In genomic region chr2:190535586-190535985, GRCh38 we compare ENCODE assay signal across 9 cellular contexts. TPM values are rescaled to one million over a fixed set of nuclear protein-coding genes. Genes with fewer than 3 reads are reported as not detected.
DNase-seq lines count a peak whose midpoint lies in the region; ATAC-seq and TF ChIP-seq lines count a peak whose summit lies in the region.
"Had no signal": no experiment of that assay in that cellular context is flagged by ENCODE, and none has a peak within 500 bp of the region (broad histone marks: within the 10 kb centered on the region; RNA-seq: fewer than 3 reads in every experiment).

No MANE protein-coding gene starts in this region.

- H3K27me3 ChIP-seq in HUES48 (ENCODE audit: control insufficient read depth, insufficient read depth, low read length) (no peaks in the 10 kb centered on the region), adipocyte (replicated peaks; ENCODE audit: control insufficient read depth, insufficient read depth, low read length) (no peaks in the 10 kb centered on the region)

- no CpG with 5 or more reads among the region's 1 CpG for WGBS in mesodermal cell (ENCODE audit: insufficient coverage in 2 of 2), 2 experiments

- H3K27ac ChIP-seq in 22Rv1 (peak overlapping the region; percentile 85), HUES48 (ENCODE audit: low read depth, low read length) (peak overlapping the region; percentile 76), mesodermal cell (ENCODE audit: low read depth, low read length, severe bottlenecking) (no peak overlapping the region)

- no peak for TF ChIP-seq CTCF in 22Rv1 (IDR thresholded peaks at IDR 0.05)

- H3K9me3 ChIP-seq in HUES48 (ENCODE audit: control insufficient read depth, insufficient read depth, low read length) (peaks cover 27% of the 10 kb centered on the region), adipocyte (ENCODE audit: control insufficient read depth, low read length) (peaks cover 22% of the 10 kb centered on the region), mesodermal cell (ENCODE audit: control insufficient read depth, low read length) (peaks cover 25% of the 10 kb centered on the region)

- DNase-seq in adipocyte (ENCODE audit: low read depth) = peak; percentile 22
- no peak for DNase-seq in MV-4-11 (lab: John Stamatoyannopoulos, UW)
- DNase-seq: NCI-H1436 had no signal

- ATAC-seq in HG03196 (IDR thresholded peaks at IDR 0.05; ENCODE audit: unreplicated experiment) (no peak), HG03439 (IDR thresholded peaks at IDR 0.05; ENCODE audit: unreplicated experiment) (no peak), HG03139 (IDR thresholded peaks at IDR 0.05; ENCODE audit: unreplicated experiment) (no peak)

- no peaks in the 10 kb centered on the region for H3K36me3 ChIP-seq in HUES48 (ENCODE audit: control insufficient read depth, insufficient read depth, low read length)
- no peaks in the 10 kb centered on the region for H3K36me3 ChIP-seq in adipocyte (ENCODE audit: control insufficient read depth, insufficient read depth, low read length, severe bottlenecking)
- no peaks in the 10 kb centered on the region for H3K36me3 ChIP-seq in mesodermal cell (ENCODE audit: control insufficient read depth, insufficient read depth, low read length)

- H3K9ac ChIP-seq in HUES48 (ENCODE audit: low read depth, low read length) (no peak overlapping the region), adipocyte (ENCODE audit: low read length) (peak overlapping the region; percentile 81)

- H3K4me1 ChIP-seq in HUES48 (ENCODE audit: control insufficient read depth, insufficient read depth, low read length) (peaks cover 22% of the 10 kb centered on the region), adipocyte (ENCODE audit: control insufficient read depth, insufficient read depth, low read length) (peaks cover 13% of the 10 kb centered on the region), mesodermal cell (ENCODE audit: control insufficient read depth, insufficient read depth, low read length, poor library complexity, severe bottlenecking) (peaks cover 11% of the 10 kb centered on the region)

- peak overlapping the region; percentile 67 for H3K4me3 ChIP-seq in HUES48 (ENCODE audit: low read depth, low read length)
- peak overlapping the region; percentile 82 for H3K4me3 ChIP-seq in adipocyte (ENCODE audit: low read length)
- H3K4me3 ChIP-seq in mesodermal cell (ENCODE audit: extremely low read depth, insufficient read depth, low read length, poor library complexity, severe bottlenecking) = peak overlapping the region; percentile 56

RNA-seq across cellular contexts. Expression of gene NEMP2, which starts 1.1 kb away (rescaled TPM):
- 2.9 TPM for polyA plus RNA-seq in mesodermal cell (2013, experiment 1 of 2)
- polyA plus RNA-seq in mesodermal cell (2013, experiment 2 of 2) = 3.5 TPM
